Comparison of ENCODE assay signal across 22 cellular contexts in the genomic region with DNA sequence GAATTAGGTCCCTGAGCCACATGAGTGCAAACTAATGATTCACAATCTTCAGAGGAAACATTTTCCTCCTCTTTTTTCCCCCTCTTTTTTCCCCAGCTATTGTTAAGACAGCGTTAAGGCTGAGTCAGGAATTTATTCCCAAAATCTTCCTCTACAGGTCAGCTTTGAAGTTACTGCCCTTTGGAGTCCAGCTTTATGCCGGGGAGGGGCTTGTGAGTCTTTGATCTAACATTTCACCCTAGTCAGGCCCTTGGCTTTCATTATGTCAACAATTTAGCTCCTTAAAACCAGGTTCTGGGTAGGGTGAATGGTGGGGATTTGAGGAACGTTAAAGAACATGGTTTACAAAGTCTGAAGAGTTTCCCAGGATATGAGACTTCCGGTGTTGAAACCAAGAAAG.
DNase-seq lines count a peak whose midpoint lies in the region; ATAC-seq, FAIRE-seq and TF ChIP-seq lines count a peak whose summit lies in the region.
"Had no signal": no experiment of that assay in that cellular context is flagged by ENCODE, and none has a peak within 500 bp of the region (broad histone marks: within the 10 kb centered on the region; RNA-seq: fewer than 3 reads in every experiment).

No MANE protein-coding gene starts in this region.

- H3K79me1 ChIP-seq in H1 (ENCODE audit: low read depth, low read length): no peaks in the 10 kb centered on the region

- H3K56ac ChIP-seq in H1 (replicated peaks; ENCODE audit: insufficient read length, low read depth, low read length): no peak overlapping the region

- no peak overlapping the region for H4K91ac ChIP-seq in H1 (replicated peaks; ENCODE audit: insufficient read length, low read length)

- CTCF ChIA-PET in H1 (lab: Charles Lee; ENCODE audit: partially characterized antibody): interaction anchor here (1.0 to 1.2 kb wide), 2 partner anchors 93 to 106 kb away, joined by 3 read pairs; no protein-coding TSS in a partner anchor

- H3K4ac ChIP-seq in H1 (replicated peaks; ENCODE audit: insufficient read length, low read depth, low read length): no peak overlapping the region

- H3K4me1 ChIP-seq in OCI-LY3 (ENCODE audit: low read length) (peaks cover 41% of the 10 kb centered on the region), H1 (replicated peaks in 1 of 4; ENCODE audit: control insufficient read depth in 3 of 4, insufficient read depth in 4 of 4, low read length in 3 of 4) (peaks cover 0 to 4% (median 0%) of the 10 kb centered on the region in 4 experiments; a peak in 1 of 7 replicates), breast epithelium (no peaks in the 10 kb centered on the region)
- H3K4me1 ChIP-seq in effector memory CD4-positive, alpha-beta T cell (ENCODE audit: control insufficient read depth, insufficient read depth, low read length, poor library complexity, severe bottlenecking): no peaks in the 10 kb centered on the region
- H3K4me1 ChIP-seq: BLaER1 had no signal

- no peak overlapping the region for H3K14ac ChIP-seq in H1 (ENCODE audit: insufficient read length)

- H3K9me3 ChIP-seq in OCI-LY3 (ENCODE audit: insufficient read depth, low read length) (no peaks in the 10 kb centered on the region), H1 (ENCODE audit: insufficient read depth in 2 of 2, low read depth in 1 of 2, low read length in 1 of 2) (no peaks in the 10 kb centered on the region), breast epithelium (peaks cover 0 to 12% of the 10 kb centered on the region in 2 donors)
- H3K9me3 ChIP-seq in effector memory CD4-positive, alpha-beta T cell (ENCODE audit: control insufficient read depth, low read length): no peaks in the 10 kb centered on the region
- H3K9me3 ChIP-seq: A549, BLaER1 had no signal

- H3K27ac ChIP-seq in OCI-LY3 (ENCODE audit: low read length) (peak overlapping the region; percentile 17; the same call in 1 of the 2 replicates), H1 (ENCODE audit: low read depth, low read length) (no peak overlapping the region), breast epithelium (no peak overlapping the region)
- no peak overlapping the region for H3K27ac ChIP-seq in effector memory CD4-positive, alpha-beta T cell (ENCODE audit: insufficient read depth, low read length, poor library complexity, severe bottlenecking)
- H3K27ac ChIP-seq: 22Rv1, A549, BLaER1, GM23248 had no signal

- H3K4me2 ChIP-seq in OCI-LY3 (ENCODE audit: low read length): peak overlapping the region; percentile 40
- no peak overlapping the region for H3K4me2 ChIP-seq in H1 (ENCODE audit: insufficient read depth in 1 of 2, low read depth in 2 of 2, low read length in 2 of 2)
- H3K4me2 ChIP-seq: A549, BLaER1 had no signal

- H3K36me3 Mint-ChIP-seq in activated CD4-positive, alpha-beta T cell treated with anti-CD3 and anti-CD28 coated beads, Interleukin-2, amount 10 ng/mL, durations not matched to agents 24 days and 14 days (ENCODE audit: low read depth): no peaks in the 10 kb centered on the region
- H3K36me3 Mint-ChIP-seq: CD14-positive monocyte; CD4-positive, alpha-beta memory T cell had no signal

- H3K36me3 ChIP-seq in OCI-LY3 (replicated peaks; ENCODE audit: low read depth, low read length) (no peaks in the 10 kb centered on the region), H1 (ENCODE audit: control insufficient read depth in 2 of 4, insufficient read depth in 4 of 4, low read length in 3 of 4) (no peaks in the 10 kb centered on the region), breast epithelium (no peaks in the 10 kb centered on the region)
- H3K36me3 ChIP-seq in effector memory CD4-positive, alpha-beta T cell (ENCODE audit: control insufficient read depth, insufficient read depth, low read length): no peaks in the 10 kb centered on the region
- H3K36me3 ChIP-seq: BLaER1 had no signal

- no peak overlapping the region for H4K5ac ChIP-seq in H1 (ENCODE audit: insufficient read length, low read depth, low read length)

- DNase-seq in activated CD4-positive, alpha-beta T cell treated with anti-CD3 and anti-CD28 coated beads, Interleukin-2, amount 10 ng/mL, durations not matched to agents 24 days and 14 days: peak; percentile 9
- no peak for DNase-seq in activated CD4-positive, alpha-beta T cell treated with anti-CD3 and anti-CD28 coated beads for 48 hours
- DNase-seq in H1 (ENCODE audit: low read depth in 1 of 2, low spot score in 2 of 2): no peak
- DNase-seq in effector memory CD4-positive, alpha-beta T cell: no peak
- no peak for DNase-seq in breast epithelium (ENCODE audit: low spot score in 2 of 2)
- DNase-seq: Calu3; CD4-positive, alpha-beta memory T cell; DMS79 treated with DMSO at 0.1 percent for 48 hours; GM23248; H7; HFFc6; IMR-90 had no signal

- no peak overlapping the region for H2BK12ac ChIP-seq in H1 (ENCODE audit: low read depth, low read length)

- FAIRE-seq in H1 (lab: Jason Lieb, UNC): no peak
- FAIRE-seq: A549, GM12891, K562 had no signal

- no peak for TF ChIP-seq POLR2A in H1 (IDR thresholded peaks at IDR 0.05; ENCODE audit: control extremely low read depth in 1 of 2, low read depth in 2 of 2, low read length in 2 of 2)
- TF ChIP-seq POLR2A in breast epithelium (IDR thresholded peaks at IDR 0.05): no peak

- H3K27me3 ChIP-seq in OCI-LY3 (ENCODE audit: low read depth, low read length) (no peaks in the 10 kb centered on the region), H1 (replicated peaks in 1 of 4; ENCODE audit: control insufficient read depth in 3 of 4, extremely low read depth in 1 of 4, insufficient read depth in 3 of 4, low read length in 3 of 4) (no peaks in the 10 kb centered on the region), breast epithelium (no peaks in the 10 kb centered on the region)
- H3K27me3 ChIP-seq in effector memory CD4-positive, alpha-beta T cell (replicated peaks; ENCODE audit: control insufficient read depth, insufficient read depth, low read length, poor library complexity, severe bottlenecking): no peaks in the 10 kb centered on the region
- H3K27me3 ChIP-seq: BLaER1 had no signal

- H3K9me3 Mint-ChIP-seq in activated CD4-positive, alpha-beta T cell treated with anti-CD3 and anti-CD28 coated beads, Interleukin-2, amount 10 ng/mL, durations not matched to agents 24 days and 14 days: no peaks in the 10 kb centered on the region
- H3K9me3 Mint-ChIP-seq: HFFc6 had no signal

- no peak for TF ChIP-seq RAD21 in H1 (IDR thresholded peaks at IDR 0.05 in 1 of 2, conservative IDR thresholded peaks at IDR 0.05 in 1 of 2; ENCODE audit: low read depth in 2 of 2, low read length in 2 of 2)

- no peaks in the 10 kb centered on the region for H3K27me3 Mint-ChIP-seq in activated CD4-positive, alpha-beta T cell treated with anti-CD3 and anti-CD28 coated beads, Interleukin-2, amount 10 ng/mL, durations not matched to agents 24 days and 14 days
- H3K27me3 Mint-ChIP-seq: CD4-positive, alpha-beta memory T cell had no signal

- H2AFZ ChIP-seq in OCI-LY3 (ENCODE audit: low read depth, low read length): no peak overlapping the region
- peak overlapping the region; percentile 28; the same call in 1 of the 2 replicates for H2AFZ ChIP-seq in H1 (ENCODE audit: low read length)
- H2AFZ ChIP-seq: GM23248 had no signal

- no peaks in the 10 kb centered on the region for H3K79me2 ChIP-seq in OCI-LY3 (ENCODE audit: low read length)
- no peaks in the 10 kb centered on the region for H3K79me2 ChIP-seq in H1 (ENCODE audit: control insufficient read depth in 1 of 2, insufficient read depth in 2 of 2, low read length in 2 of 2)

- no peak overlapping the region for H3K4me3 ChIP-seq in OCI-LY3 (ENCODE audit: low read length)
- no peak overlapping the region for H3K4me3 ChIP-seq in H1 (ENCODE audit: extremely low read depth in 1 of 4, insufficient read depth in 2 of 4, low read depth in 3 of 4, low read length in 4 of 4)
- no peak overlapping the region for H3K4me3 ChIP-seq in effector memory CD4-positive, alpha-beta T cell (ENCODE audit: insufficient read depth, low read depth, low read length, poor library complexity, severe bottlenecking)
- H3K4me3 ChIP-seq in breast epithelium: no peak overlapping the region
- H3K4me3 ChIP-seq: A549, BLaER1, GM23248, K562 had no signal

- H3K4me3 Mint-ChIP-seq in activated CD4-positive, alpha-beta T cell treated with anti-CD3 and anti-CD28 coated beads, Interleukin-2, amount 10 ng/mL, durations not matched to agents 24 days and 14 days: no peak overlapping the region
- H3K4me3 Mint-ChIP-seq: CD14-positive monocyte; CD4-positive, alpha-beta memory T cell; HFFc6 had no signal

- no peak for ATAC-seq in HG03280 (IDR thresholded peaks at IDR 0.05; ENCODE audit: unreplicated experiment)
- ATAC-seq in HG03520 (IDR thresholded peaks at IDR 0.05; ENCODE audit: unreplicated experiment): no peak
- ATAC-seq: A549, HCT116, K562 had no signal

- H3K23ac ChIP-seq in H1 (ENCODE audit: insufficient read length): no peak overlapping the region

- no peak overlapping the region for H2BK120ac ChIP-seq in H1 (replicated peaks; ENCODE audit: low read depth, low read length)

- intact Hi-C loops in activated CD4-positive, alpha-beta T cell treated with anti-CD3 and anti-CD28 coated beads, Interleukin-2, amount 10 ng/mL, durations not matched to agents 24 days and 14 days (cut with micrococcal nuclease): no loop called here
- intact Hi-C loops in breast epithelium (cut with DNase I; ENCODE audit: low total_unique reads): no loop called here

- WGBS in H1 (ENCODE audit: extremely low coverage in 1 of 2, insufficient coverage in 1 of 2, insufficient read length in 1 of 2, insufficient replicate concordance in 2 of 2, low coverage in 1 of 2, low lambda C conversion rate in 2 of 2, missing lambda C conversion rate in 1 of 2), 2 experiments: 80% methylated on average over 4 of the region's 4 CpGs; no CpG with 5 or more reads in 1 of the 2 experiments

- H2BK15ac ChIP-seq in H1 (ENCODE audit: low read length): no peak overlapping the region

- no peaks in the 10 kb centered on the region for H3K23me2 ChIP-seq in H1 (ENCODE audit: low read depth, low read length)

- no peak overlapping the region for H3K27ac Mint-ChIP-seq in activated CD4-positive, alpha-beta T cell treated with anti-CD3 and anti-CD28 coated beads, Interleukin-2, amount 10 ng/mL, durations not matched to agents 24 days and 14 days
- H3K27ac Mint-ChIP-seq: CD14-positive monocyte; CD4-positive, alpha-beta memory T cell; HFFc6 had no signal

- no peaks in the 10 kb centered on the region for H3K4me1 Mint-ChIP-seq in activated CD4-positive, alpha-beta T cell treated with anti-CD3 and anti-CD28 coated beads, Interleukin-2, amount 10 ng/mL, durations not matched to agents 24 days and 14 days
- H3K4me1 Mint-ChIP-seq: CD14-positive monocyte; CD4-positive, alpha-beta memory T cell had no signal

- H2BK5ac ChIP-seq in H1 (ENCODE audit: low read depth, low read length): no peak overlapping the region

- H4K8ac ChIP-seq in H1 (ENCODE audit: extremely low read depth, insufficient read depth, low read length): no peak overlapping the region

- no peak for TF ChIP-seq EP300 in H1 (IDR thresholded peaks at IDR 0.05; ENCODE audit: borderline replicate concordance in 1 of 2, low read depth in 2 of 2, low read length in 2 of 2)

- POLR2A ChIA-PET in H1 (lab: Charles Lee; ENCODE audit: partially characterized antibody): no interaction called here

- H3K9ac ChIP-seq in OCI-LY3 (ENCODE audit: low read length) (no peak overlapping the region), H1 (replicated peaks in 1 of 4; ENCODE audit: extremely low read depth in 1 of 4, low read depth in 3 of 4, low read length in 3 of 4) (no peak overlapping the region)
- H3K9ac ChIP-seq: BLaER1, GM23248 had no signal

- H3K18ac ChIP-seq in H1 (ENCODE audit: extremely low read depth, low read length): no peak overlapping the region

- no peak for TF ChIP-seq CTCF in OCI-LY3 (IDR thresholded peaks at IDR 0.05; ENCODE audit: low read depth, low read length)
- no peak for TF ChIP-seq CTCF in H1 (IDR thresholded peaks at IDR 0.05; ENCODE audit: control extremely low read depth in 1 of 3, insufficient read depth in 1 of 3, low read depth in 1 of 3, low read length in 3 of 3)
- TF ChIP-seq CTCF in breast epithelium (IDR thresholded peaks at IDR 0.05): no peak

- H2BK20ac ChIP-seq in H1 (ENCODE audit: low read length): no peak overlapping the region

- H2AK5ac ChIP-seq in H1 (ENCODE audit: low read depth, low read length): no peak overlapping the region

- H4K20me1 ChIP-seq in OCI-LY3 (ENCODE audit: insufficient read depth, low read length) (no peaks in the 10 kb centered on the region), H1 (replicated peaks in 1 of 2; ENCODE audit: control insufficient read depth in 1 of 2, insufficient read depth in 2 of 2, low read length in 2 of 2) (no peaks in the 10 kb centered on the region)
- H4K20me1 ChIP-seq: BLaER1 had no signal
